ENCODE assay signal across 8 cellular contexts in the genomic region with DNA sequence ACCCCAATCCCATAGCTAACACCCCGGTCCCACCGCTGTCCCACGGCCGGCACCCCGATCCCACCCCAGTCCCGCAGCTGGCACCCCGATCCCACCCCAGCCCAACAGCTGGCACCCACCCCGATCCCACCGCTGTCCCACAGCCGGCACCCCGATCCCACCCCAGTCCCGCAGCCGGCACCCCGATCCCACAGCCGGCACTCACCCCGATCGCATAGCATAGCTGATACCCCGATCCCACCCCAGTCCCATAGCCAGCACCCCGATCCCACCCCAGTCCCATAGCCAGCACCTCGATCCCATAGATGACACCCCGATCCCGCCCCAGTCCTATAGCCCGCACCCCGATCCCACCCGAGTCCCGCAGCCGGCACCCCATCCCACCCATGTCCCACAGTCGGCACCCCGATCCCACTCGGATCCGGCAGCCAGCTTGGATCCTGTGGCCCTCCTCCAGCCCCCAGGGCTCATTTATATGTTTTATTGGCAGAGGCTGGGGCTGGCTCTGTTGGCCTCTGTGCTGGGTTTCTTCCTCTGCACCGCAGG. TPM values are rescaled to one million over a fixed set of nuclear protein-coding genes. Genes with fewer than 3 reads are reported as not detected.
DNase-seq lines count a peak whose midpoint lies in the region; ATAC-seq and TF ChIP-seq lines count a peak whose summit lies in the region.

No MANE protein-coding gene starts in this region.

- no peak for TF ChIP-seq POLR2A in GM18505 (IDR thresholded peaks at IDR 0.05; ENCODE audit: borderline replicate concordance, extremely low read depth, insufficient read depth, insufficient read length)

- H3K9me3 Mint-ChIP-seq in activated naive CD8-positive, alpha-beta T cell treated with anti-CD3 and anti-CD28 coated beads for 36 hours = no peaks in the 10 kb centered on the region

- H3K4me3 ChIP-seq in iPS DF 6.9 (ENCODE audit: low read length) (peak overlapping the region; percentile 81; the same call in 1 of the 2 replicates), smooth muscle cell (peak overlapping the region; percentile 95)

- H3K9ac ChIP-seq in smooth muscle cell (ENCODE audit: low read depth) = peak overlapping the region; percentile 89

- no peaks in the 10 kb centered on the region for H3K27me3 Mint-ChIP-seq in activated naive CD8-positive, alpha-beta T cell treated with anti-CD3 and anti-CD28 coated beads for 36 hours

- peak overlapping the region; percentile 93 for H3K27ac Mint-ChIP-seq in activated naive CD8-positive, alpha-beta T cell treated with anti-CD3 and anti-CD28 coated beads for 36 hours

- peaks cover 36% of the 10 kb centered on the region for H3K4me1 Mint-ChIP-seq in activated naive CD8-positive, alpha-beta T cell treated with anti-CD3 and anti-CD28 coated beads for 36 hours

- H3K27me3 ChIP-seq in iPS DF 6.9 (ENCODE audit: control insufficient read depth, insufficient read depth, low read length) (no peaks in the 10 kb centered on the region), smooth muscle cell (ENCODE audit: low read depth) (no peaks in the 10 kb centered on the region)

- peaks cover 27% of the 10 kb centered on the region for H3K36me3 Mint-ChIP-seq in activated naive CD8-positive, alpha-beta T cell treated with anti-CD3 and anti-CD28 coated beads for 36 hours

- peak overlapping the region; percentile 100 for H3K4me2 ChIP-seq in smooth muscle cell

- H3K4me1 ChIP-seq in iPS DF 6.9 (ENCODE audit: control insufficient read depth, insufficient read depth, low read length) = peaks cover 3% of the 10 kb centered on the region
- peaks cover 6% of the 10 kb centered on the region for H3K4me1 ChIP-seq in smooth muscle cell (ENCODE audit: low read depth)

- H2AFZ ChIP-seq in smooth muscle cell (ENCODE audit: low read depth) = no peak overlapping the region

- no CpG with 5 or more reads among the region's 32 CpGs for WGBS in iPS DF 6.9 (ENCODE audit: insufficient coverage, insufficient read length)
- 84% methylated on average over 14 of the region's 32 CpGs for WGBS in smooth muscle cell (ENCODE audit: low lambda C conversion rate)

- H3F3A ChIP-seq in smooth muscle cell (ENCODE audit: low read depth) = no peaks in the 10 kb centered on the region

- H3K27ac ChIP-seq in iPS DF 6.9 (ENCODE audit: low read length) (no peak overlapping the region), smooth muscle cell (ENCODE audit: low read depth) (no peak overlapping the region)

- ATAC-seq in HG03521 (IDR thresholded peaks at IDR 0.05; ENCODE audit: unreplicated experiment) (peak; percentile 7), GM18505 (IDR thresholded peaks at IDR 0.05; ENCODE audit: unreplicated experiment) (no peak), GM18519 (IDR thresholded peaks at IDR 0.05; ENCODE audit: low FRiP score, unreplicated experiment) (no peak)

- no peak for DNase-seq in activated naive CD8-positive, alpha-beta T cell treated with anti-CD3 and anti-CD28 coated beads for 36 hours
- no peak for DNase-seq in iPS DF 6.9 (ENCODE audit: low read depth, low spot score)
- no peak for DNase-seq in smooth muscle cell (lab: John Stamatoyannopoulos, UW; ENCODE audit: unreplicated experiment)
- no peak for DNase-seq in NCI-H2081 (lab: John Stamatoyannopoulos, UW)
- DNase-seq in NK-92 (lab: John Stamatoyannopoulos, UW; ENCODE audit: unreplicated experiment) = no peak

- TF ChIP-seq CTCF in smooth muscle cell (IDR thresholded peaks at IDR 0.05; ENCODE audit: borderline replicate concordance, insufficient read depth, poor library complexity, severe bottlenecking) = no peak

- peaks cover 35% of the 10 kb centered on the region for H3K79me2 ChIP-seq in smooth muscle cell (ENCODE audit: low read depth)

- H3K36me3 ChIP-seq in iPS DF 6.9 (ENCODE audit: control insufficient read depth, insufficient read depth, low read length) (no peaks in the 10 kb centered on the region), smooth muscle cell (ENCODE audit: low read depth) (no peaks in the 10 kb centered on the region)

- no peaks in the 10 kb centered on the region for H3K9me3 ChIP-seq in iPS DF 6.9 (ENCODE audit: control insufficient read depth, insufficient read depth, low read length)
- no peaks in the 10 kb centered on the region for H3K9me3 ChIP-seq in smooth muscle cell (replicated peaks; ENCODE audit: low read depth)

- H3K4me3 Mint-ChIP-seq in activated naive CD8-positive, alpha-beta T cell treated with anti-CD3 and anti-CD28 coated beads for 36 hours = peak overlapping the region; percentile 96

- H4K20me1 ChIP-seq in smooth muscle cell (ENCODE audit: low read depth) = peaks cover 7% of the 10 kb centered on the region

RNA-seq across cellular contexts. Expression of a gene that starts 0.9 kb away (rescaled TPM):
- 10 to 100 TPM; 13.8 to 14.6 TPM for total RNA-seq in activated naive CD8-positive, alpha-beta T cell treated with anti-CD3 and anti-CD28 coated beads for 36 hours
- total RNA-seq in smooth muscle cell = 8.9 and 9.7 TPM in 2 replicates
- 11.3 and 14.4 TPM in 2 replicates for polyA plus RNA-seq in smooth muscle cell

RNA-seq across cellular contexts. Expression of a gene that starts 25.5 kb away (rescaled TPM):
- total RNA-seq in activated naive CD8-positive, alpha-beta T cell treated with anti-CD3 and anti-CD28 coated beads for 36 hours = 10 to 100 TPM; 10.2 to 11.7 TPM
- total RNA-seq in smooth muscle cell = 4.8 and 6.9 TPM in 2 replicates
- 10.8 and 12.1 TPM in 2 replicates for polyA plus RNA-seq in smooth muscle cell

RNA-seq across cellular contexts. Expression of a gene that starts 30.3 kb away (rescaled TPM):
- total RNA-seq in activated naive CD8-positive, alpha-beta T cell treated with anti-CD3 and anti-CD28 coated beads for 36 hours = 10 to 100 TPM; 43.9 to 44.8 TPM
- total RNA-seq in smooth muscle cell = 14.2 and 33.0 TPM in 2 replicates
- polyA plus RNA-seq in smooth muscle cell = 10.4 and 12.2 TPM in 2 replicates

RNA-seq across cellular contexts. Expression of a gene that starts 53.7 kb away (rescaled TPM):
- total RNA-seq in activated naive CD8-positive, alpha-beta T cell treated with anti-CD3 and anti-CD28 coated beads for 36 hours = 10 to 100 TPM; 22.2 to 22.6 TPM
- 9.8 and 13.8 TPM in 2 replicates for total RNA-seq in smooth muscle cell
- polyA plus RNA-seq in smooth muscle cell = 3.0 and 4.3 TPM in 2 replicates
